Comparison of ENCODE assay signal across 12 cellular contexts in genomic region chr11:11263238-11264030, GRCh38.
DNase-seq lines count a peak whose midpoint lies in the region; ATAC-seq lines count a peak whose summit lies in the region.
"Had no signal": no experiment of that assay in that cellular context is flagged by ENCODE, and none has a peak within 500 bp of the region (broad histone marks: within the 10 kb centered on the region; RNA-seq: fewer than 3 reads in every experiment).

No MANE protein-coding gene starts in this region.

- peak; percentile 18 for DNase-seq in DMS79 (lab: John Stamatoyannopoulos, UW)
- DNase-seq in NCI-H1105 treated with DMSO at 0.1 percent for 48 hours (lab: John Stamatoyannopoulos, UW), result peak; percentile 92
- peak; percentile 17 for DNase-seq in RPMI7951 (ENCODE audit: low read depth)
- DNase-seq in islet precursor cell, result peak; percentile 56
- DNase-seq in KG1 (lab: John Stamatoyannopoulos, UW), result no peak
- DNase-seq in cardiac septum (ENCODE audit: low spot score), result no peak
- DNase-seq in activated naive CD8-positive, alpha-beta T cell treated with anti-CD3 and anti-CD28 coated beads for 36 hours, result no peak
- DNase-seq: CD4-positive, CD25-positive, alpha-beta regulatory T cell; NCI-H345; stimulated activated naive CD4-positive, alpha-beta T cell had no signal

- H3K4me1 Mint-ChIP-seq in activated naive CD8-positive, alpha-beta T cell treated with anti-CD3 and anti-CD28 coated beads for 36 hours, result peaks cover 2% of the 10 kb centered on the region
- H3K4me1 Mint-ChIP-seq: CD4-positive, CD25-positive, alpha-beta regulatory T cell had no signal

- no peaks in the 10 kb centered on the region for H3K36me3 Mint-ChIP-seq in activated naive CD8-positive, alpha-beta T cell treated with anti-CD3 and anti-CD28 coated beads for 36 hours
- H3K36me3 Mint-ChIP-seq: CD4-positive, CD25-positive, alpha-beta regulatory T cell had no signal

- H3K27me3 Mint-ChIP-seq in activated naive CD8-positive, alpha-beta T cell treated with anti-CD3 and anti-CD28 coated beads for 36 hours, result peaks cover 25% of the 10 kb centered on the region

- no peak overlapping the region for H3K27ac Mint-ChIP-seq in activated naive CD8-positive, alpha-beta T cell treated with anti-CD3 and anti-CD28 coated beads for 36 hours
- H3K27ac Mint-ChIP-seq: CD4-positive, CD25-positive, alpha-beta regulatory T cell; nephron had no signal

- no peak for ATAC-seq in GM21360 (IDR thresholded peaks at IDR 0.05; ENCODE audit: unreplicated experiment)

- intact Hi-C loops in cardiac septum (cut with DNase I), result no loop called here

- H3K9me3 Mint-ChIP-seq in activated naive CD8-positive, alpha-beta T cell treated with anti-CD3 and anti-CD28 coated beads for 36 hours, result no peaks in the 10 kb centered on the region
- H3K9me3 Mint-ChIP-seq: nephron had no signal

- H3K4me3 Mint-ChIP-seq in activated naive CD8-positive, alpha-beta T cell treated with anti-CD3 and anti-CD28 coated beads for 36 hours, result no peak overlapping the region
- H3K4me3 Mint-ChIP-seq: CD4-positive, CD25-positive, alpha-beta regulatory T cell; nephron had no signal

Comparison
In these comparisons a context has a peak if more than half of its experiments do, and no peak if none do; other contexts are left out.
1. DNase-seq: peak in DMS79 (single experiment), NCI-H1105 treated with DMSO at 0.1 percent for 48 hours (single experiment), RPMI7951 (single experiment) and islet precursor cell (single experiment); none in KG1 (single experiment), cardiac septum (single experiment) and activated naive CD8-positive, alpha-beta T cell treated with anti-CD3 and anti-CD28 coated beads for 36 hours (single experiment).